In genomic region chr10:102151774-102152544, GRCh38 we compare ENCODE assay signal across 8 cellular contexts. TPM values are rescaled to one million over a fixed set of nuclear protein-coding genes. Genes with fewer than 3 reads are reported as not detected.
DNase-seq lines count a peak whose midpoint lies in the region; ATAC-seq and TF ChIP-seq lines count a peak whose summit lies in the region.

Gene NOLC1, plus strand, starts transcription at chr10:102152389. Its CDS starts 22 bp downstream, at chr10:102152411.

- H3K4me2 ChIP-seq in KMS-11: peak within 1 kb of the TSS; percentile 63

- TF ChIP-seq CTCF in KMS-11 (conservative IDR thresholded peaks at IDR 0.05; ENCODE audit: low read depth, low read length) (no peak), Peyer's patch (IDR thresholded peaks at IDR 0.05) (no peak)

- H3K27ac ChIP-seq in KMS-11: peak within 1 kb of the TSS; percentile 99
- peak within 1 kb of the TSS; percentile 84 to 94 (median 87) for H3K27ac ChIP-seq in Peyer's patch
- H3K27ac ChIP-seq in esophagus (ENCODE audit: low read depth in 2 of 2, low read length in 1 of 2): peak within 1 kb of the TSS; percentile 96 to 98

- peaks cover 18% of the 10 kb centered on the region for H4K20me1 ChIP-seq in KMS-11 (ENCODE audit: insufficient read depth)

- peak; percentile 40 to 79 for TF ChIP-seq POLR2A in Peyer's patch (IDR thresholded peaks at IDR 0.05)

- H2AFZ ChIP-seq in KMS-11 (ENCODE audit: low read depth): no peak within 1 kb of the TSS

- H3K9me3 ChIP-seq in Peyer's patch: no peaks in the 10 kb centered on the region
- H3K9me3 ChIP-seq in esophagus (ENCODE audit: control insufficient read depth in 2 of 2, insufficient read depth in 1 of 2, low read depth in 1 of 2, low read length in 1 of 2): no peaks in the 10 kb centered on the region
- no peaks in the 10 kb centered on the region for H3K9me3 ChIP-seq in mucosa of stomach (ENCODE audit: control insufficient read depth, low read length)

- WGBS in esophagus, 2 donors: 3 to 4% methylated on average over 59 of the region's 59 CpGs

- peak within 1 kb of the TSS; percentile 100 for H3K9ac ChIP-seq in KMS-11
- peak within 1 kb of the TSS; percentile 78 for H3K9ac ChIP-seq in mucosa of stomach (ENCODE audit: low read length)

- ATAC-seq in GM21737 (IDR thresholded peaks at IDR 0.05; ENCODE audit: unreplicated experiment): peak; percentile 86

- H3K79me2 ChIP-seq in KMS-11 (ENCODE audit: insufficient read depth, low read depth): peaks cover 48% of the 10 kb centered on the region

- no peak within 1 kb of the TSS for H3K4me3 ChIP-seq in KMS-11 (IDR thresholded peaks at IDR 0.05; ENCODE audit: insufficient read depth, low read depth, low read length)
- peak within 1 kb of the TSS; percentile 62 to 83 (median 77) for H3K4me3 ChIP-seq in Peyer's patch
- peak within 1 kb of the TSS; percentile 83 to 95 for H3K4me3 ChIP-seq in esophagus (ENCODE audit: low read depth in 1 of 2, low read length in 2 of 2)
- H3K4me3 ChIP-seq in mucosa of stomach (ENCODE audit: low read length): peak within 1 kb of the TSS; percentile 94

- DNase-seq in DMS53 treated with DMSO at 0.1 percent for 48 hours (lab: John Stamatoyannopoulos, UW; ENCODE audit: unreplicated experiment): peak; percentile 97
- DNase-seq in Peyer's patch: peak; percentile 99 to 100 (median 99)
- peak; percentile 100 for DNase-seq in activated T-cell treated with anti-CD3 and anti-CD28 coated beads, Interleukin-2, amount 50 U/mL, for 48 hours
- peak; percentile 99 to 100 for DNase-seq in stimulated activated CD8-positive, alpha-beta memory T cell treated with anti-CD3 and anti-CD28 coated beads, Interleukin-7, amount 100 ng/mL, for 1 hour (ENCODE audit: low read depth in 2 of 2)

- H3K4me1 ChIP-seq in KMS-11 (ENCODE audit: low read depth, poor library complexity, severe bottlenecking) (peaks cover 54% of the 10 kb centered on the region), Peyer's patch (peaks cover 0 to 17% (median 6%) of the 10 kb centered on the region in 4 donors), esophagus (ENCODE audit: control insufficient read depth in 2 of 2, insufficient read depth in 2 of 2, low read length in 1 of 2) (no peaks in the 10 kb centered on the region), mucosa of stomach (ENCODE audit: control insufficient read depth, insufficient read depth, low read length) (peaks cover 9% of the 10 kb centered on the region)

- peaks cover 28% of the 10 kb centered on the region; the same call in 1 of the 2 replicates for H3K36me3 ChIP-seq in KMS-11 (ENCODE audit: insufficient read depth)
- peaks cover 0 to 33% (median 0%) of the 10 kb centered on the region in 3 donors for H3K36me3 ChIP-seq in Peyer's patch
- H3K36me3 ChIP-seq in esophagus (ENCODE audit: control insufficient read depth in 2 of 2, insufficient read depth in 2 of 2, low read length in 1 of 2): peaks cover 7 to 15% of the 10 kb centered on the region in 2 donors
- peaks cover 11% of the 10 kb centered on the region for H3K36me3 ChIP-seq in mucosa of stomach (ENCODE audit: control insufficient read depth, insufficient read depth, low read length)

- H3K27me3 ChIP-seq in KMS-11 (ENCODE audit: insufficient read depth, low read depth) (no peaks in the 10 kb centered on the region), Peyer's patch (no peaks in the 10 kb centered on the region), esophagus (ENCODE audit: control insufficient read depth in 1 of 2, insufficient read depth in 2 of 2, low read length in 2 of 2) (no peaks in the 10 kb centered on the region), mucosa of stomach (ENCODE audit: control insufficient read depth, insufficient read depth, low read length) (no peaks in the 10 kb centered on the region)

RNA-seq across cellular contexts. Expression of gene NOLC1, which starts in this region (rescaled TPM):
- 100 to 1,000 TPM in 1 of 4 donors, 10 to 100 TPM in 3; 19.0 to 149 (median 34.2) TPM for total RNA-seq in Peyer's patch
- polyA plus RNA-seq in esophagus: 10 to 100 TPM; 25.4 to 46.5 TPM
